1 cellular context compared by ENCODE assay signal in genomic region chr7:36287371-36288241, GRCh38.
TF ChIP-seq lines count a peak whose summit lies in the region.

No MANE protein-coding gene starts in this region.

TF ChIP-seq in HepG2, 621 proteins besides CTCF, POLR2A, EP300 and RAD21 (continued from another document and continues in another):
- no peak for TF ChIP-seq IKZF1 (IDR thresholded peaks at IDR 0.05)
- peak; percentile 96 to 98 for TF ChIP-seq NR2F1 (CRISPR knock-in tag; IDR thresholded peaks at IDR 0.05)
- no peak for TF ChIP-seq HNRNPLL (IDR thresholded peaks at IDR 0.05; ENCODE audit: low read depth, low read length, poor library complexity, severe bottlenecking)
- TF ChIP-seq ZFX (CRISPR knock-in tag; IDR thresholded peaks at IDR 0.05; ENCODE audit: low read depth) = peak; percentile 50; the same call in 1 of the 2 replicates
- peak; percentile 80 for TF ChIP-seq KLF12 (CRISPR knock-in tag; IDR thresholded peaks at IDR 0.05; ENCODE audit: borderline replicate concordance)
- TF ChIP-seq ZNF350 (CRISPR knock-in tag; IDR thresholded peaks at IDR 0.05; ENCODE audit: borderline replicate concordance, low read depth) = peak; percentile 89; the same call in 1 of the 2 replicates
- TF ChIP-seq NRL (CRISPR knock-in tag; IDR thresholded peaks at IDR 0.05; ENCODE audit: borderline replicate concordance) = peak; percentile 42; the same call in 1 of the 2 replicates
- peak; percentile 90 for TF ChIP-seq FOXK1 (CRISPR knock-in tag; IDR thresholded peaks at IDR 0.05; ENCODE audit: borderline replicate concordance, low read depth)
- no peak for TF ChIP-seq AGO2 (optimal IDR thresholded peaks at IDR 0.05; ENCODE audit: low read depth, low read length)
- no peak for TF ChIP-seq CENPT (CRISPR knock-in tag; IDR thresholded peaks at IDR 0.05; ENCODE audit: low read depth)
- TF ChIP-seq, protein P1, sequence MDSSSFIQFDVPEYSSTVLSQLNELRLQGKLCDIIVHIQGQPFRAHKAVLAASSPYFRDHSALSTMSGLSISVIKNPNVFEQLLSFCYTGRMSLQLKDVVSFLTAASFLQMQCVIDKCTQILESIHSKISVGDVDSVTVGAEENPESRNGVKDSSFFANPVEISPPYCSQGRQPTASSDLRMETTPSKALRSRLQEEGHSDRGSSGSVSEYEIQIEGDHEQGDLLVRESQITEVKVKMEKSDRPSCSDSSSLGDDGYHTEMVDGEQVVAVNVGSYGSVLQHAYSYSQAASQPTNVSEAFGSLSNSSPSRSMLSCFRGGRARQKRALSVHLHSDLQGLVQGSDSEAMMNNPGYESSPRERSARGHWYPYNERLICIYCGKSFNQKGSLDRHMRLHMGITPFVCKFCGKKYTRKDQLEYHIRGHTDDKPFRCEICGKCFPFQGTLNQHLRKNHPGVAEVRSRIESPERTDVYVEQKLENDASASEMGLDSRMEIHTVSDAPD (CRISPR knock-in tag; IDR thresholded peaks at IDR 0.05) = peak; percentile 71; the same call in 1 of the 2 replicates
- TF ChIP-seq, protein P2, sequence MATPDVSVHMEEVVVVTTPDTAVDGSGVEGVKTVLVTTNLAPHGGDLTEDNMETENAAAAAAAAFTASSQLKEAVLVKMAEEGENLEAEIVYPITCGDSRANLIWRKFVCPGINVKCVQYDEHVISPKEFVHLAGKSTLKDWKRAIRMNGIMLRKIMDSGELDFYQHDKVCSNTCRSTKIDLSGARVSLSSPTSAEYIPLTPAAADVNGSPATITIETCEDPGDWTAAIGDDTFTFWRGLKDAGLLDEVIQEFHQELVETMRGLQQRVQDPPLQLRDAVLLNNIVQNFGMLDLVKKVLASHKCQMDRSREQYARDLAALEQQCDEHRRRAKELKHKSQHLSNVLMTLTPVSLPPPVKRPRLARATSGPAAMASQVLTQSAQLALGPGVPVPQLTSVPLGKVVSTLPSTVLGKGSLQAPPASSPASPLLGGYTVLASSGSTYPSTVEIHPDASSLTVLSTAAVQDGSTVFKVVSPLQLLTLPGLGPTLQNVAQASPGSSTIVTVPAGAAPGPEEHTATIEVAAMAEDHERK (CRISPR knock-in tag; IDR thresholded peaks at IDR 0.05; ENCODE audit: low read depth) = no peak
- no peak for TF ChIP-seq HMGA1 (CRISPR knock-in tag; conservative IDR thresholded peaks at IDR 0.05)
- TF ChIP-seq ZNF766 (CRISPR knock-in tag; IDR thresholded peaks at IDR 0.05; ENCODE audit: borderline replicate concordance) = 0 out of 2 replicates have a peak, but pooled peaks have one; percentile 41
- TF ChIP-seq, protein P3, sequence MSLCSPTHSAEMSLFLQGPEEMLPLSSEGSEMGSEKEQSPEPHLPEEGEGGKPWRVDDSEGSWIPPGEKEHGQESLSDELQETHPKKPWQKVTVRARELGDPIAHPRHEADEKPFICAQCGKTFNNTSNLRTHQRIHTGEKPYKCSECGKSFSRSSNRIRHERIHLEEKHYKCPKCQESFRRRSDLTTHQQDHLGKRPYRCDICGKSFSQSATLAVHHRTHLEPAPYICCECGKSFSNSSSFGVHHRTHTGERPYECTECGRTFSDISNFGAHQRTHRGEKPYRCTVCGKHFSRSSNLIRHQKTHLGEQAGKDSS (CRISPR knock-in tag; IDR thresholded peaks at IDR 0.05; ENCODE audit: borderline replicate concordance, low read depth) = no peak; the same call in 1 of the 2 replicates
- TF ChIP-seq ZNF33A (CRISPR knock-in tag; IDR thresholded peaks at IDR 0.05; ENCODE audit: borderline replicate concordance) = no peak
- no peak for TF ChIP-seq ZXDC (CRISPR knock-in tag; IDR thresholded peaks at IDR 0.05)
- TF ChIP-seq NR2F6 (IDR thresholded peaks at IDR 0.05) = peak; percentile 100
- peak; percentile 100 for TF ChIP-seq NR2F6 (CRISPR knock-in tag; IDR thresholded peaks at IDR 0.05)
- TF ChIP-seq, protein P4, sequence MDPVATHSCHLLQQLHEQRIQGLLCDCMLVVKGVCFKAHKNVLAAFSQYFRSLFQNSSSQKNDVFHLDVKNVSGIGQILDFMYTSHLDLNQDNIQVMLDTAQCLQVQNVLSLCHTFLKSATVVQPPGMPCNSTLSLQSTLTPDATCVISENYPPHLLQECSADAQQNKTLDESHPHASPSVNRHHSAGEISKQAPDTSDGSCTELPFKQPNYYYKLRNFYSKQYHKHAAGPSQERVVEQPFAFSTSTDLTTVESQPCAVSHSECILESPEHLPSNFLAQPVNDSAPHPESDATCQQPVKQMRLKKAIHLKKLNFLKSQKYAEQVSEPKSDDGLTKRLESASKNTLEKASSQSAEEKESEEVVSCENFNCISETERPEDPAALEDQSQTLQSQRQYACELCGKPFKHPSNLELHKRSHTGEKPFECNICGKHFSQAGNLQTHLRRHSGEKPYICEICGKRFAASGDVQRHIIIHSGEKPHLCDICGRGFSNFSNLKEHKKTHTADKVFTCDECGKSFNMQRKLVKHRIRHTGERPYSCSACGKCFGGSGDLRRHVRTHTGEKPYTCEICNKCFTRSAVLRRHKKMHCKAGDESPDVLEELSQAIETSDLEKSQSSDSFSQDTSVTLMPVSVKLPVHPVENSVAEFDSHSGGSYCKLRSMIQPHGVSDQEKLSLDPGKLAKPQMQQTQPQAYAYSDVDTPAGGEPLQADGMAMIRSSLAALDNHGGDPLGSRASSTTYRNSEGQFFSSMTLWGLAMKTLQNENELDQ (CRISPR knock-in tag; IDR thresholded peaks at IDR 0.05; ENCODE audit: borderline replicate concordance) = no peak
- TF ChIP-seq SRSF1 (optimal IDR thresholded peaks at IDR 0.05; ENCODE audit: low read depth, low read length) = no peak
- peak; percentile 77; the same call in 1 of the 2 replicates for TF ChIP-seq TARDBP (CRISPR knock-in tag; IDR thresholded peaks at IDR 0.05)
- peak; percentile 98 for TF ChIP-seq MEF2D (CRISPR knock-in tag; IDR thresholded peaks at IDR 0.05)
- TF ChIP-seq ZNF678 (CRISPR knock-in tag; IDR thresholded peaks at IDR 0.05) = no peak
- TF ChIP-seq NFRKB (IDR thresholded peaks at IDR 0.05) = no peak
- peak; percentile 81 for TF ChIP-seq ZNF331 (CRISPR knock-in tag; IDR thresholded peaks at IDR 0.05)
- TF ChIP-seq ATAD3A (CRISPR knock-in tag; IDR thresholded peaks at IDR 0.05) = no peak
- TF ChIP-seq SNRNP70 (IDR thresholded peaks at IDR 0.05; ENCODE audit: low read depth, low read length) = no peak
- TF ChIP-seq, protein P5, sequence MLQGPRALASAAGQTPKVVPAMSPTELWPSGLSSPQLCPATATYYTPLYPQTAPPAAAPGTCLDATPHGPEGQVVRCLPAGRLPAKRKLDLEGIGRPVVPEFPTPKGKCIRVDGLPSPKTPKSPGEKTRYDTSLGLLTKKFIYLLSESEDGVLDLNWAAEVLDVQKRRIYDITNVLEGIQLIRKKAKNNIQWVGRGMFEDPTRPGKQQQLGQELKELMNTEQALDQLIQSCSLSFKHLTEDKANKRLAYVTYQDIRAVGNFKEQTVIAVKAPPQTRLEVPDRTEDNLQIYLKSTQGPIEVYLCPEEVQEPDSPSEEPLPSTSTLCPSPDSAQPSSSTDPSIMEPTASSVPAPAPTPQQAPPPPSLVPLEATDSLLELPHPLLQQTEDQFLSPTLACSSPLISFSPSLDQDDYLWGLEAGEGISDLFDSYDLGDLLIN (CRISPR knock-in tag; IDR thresholded peaks at IDR 0.05; ENCODE audit: borderline replicate concordance) = no peak
- no peak for TF ChIP-seq ZNF597 (CRISPR knock-in tag; IDR thresholded peaks at IDR 0.05)
- no peak for TF ChIP-seq ZNF784 (CRISPR knock-in tag; IDR thresholded peaks at IDR 0.05; ENCODE audit: borderline replicate concordance)
- TF ChIP-seq ONECUT2 (CRISPR knock-in tag; IDR thresholded peaks at IDR 0.05) = peak; percentile 88
- no peak for TF ChIP-seq SCMH1 (CRISPR knock-in tag; IDR thresholded peaks at IDR 0.05; ENCODE audit: borderline replicate concordance)
- TF ChIP-seq HNRNPK (IDR thresholded peaks at IDR 0.05; ENCODE audit: low read depth, low read length, poor library complexity, severe bottlenecking) = no peak
- TF ChIP-seq ATRX (CRISPR knock-in tag; IDR thresholded peaks at IDR 0.05; ENCODE audit: borderline replicate concordance) = no peak
- peak; percentile 41; the same call in 1 of the 2 replicates for TF ChIP-seq ZNF441 (CRISPR knock-in tag; IDR thresholded peaks at IDR 0.05; ENCODE audit: borderline replicate concordance)
- TF ChIP-seq ZNF777 (CRISPR knock-in tag; IDR thresholded peaks at IDR 0.05) = no peak
- no peak for TF ChIP-seq ZBTB14 (CRISPR knock-in tag; IDR thresholded peaks at IDR 0.05)
- no peak for TF ChIP-seq ZNF883 (CRISPR knock-in tag; IDR thresholded peaks at IDR 0.05; ENCODE audit: not compliant biosample characterization)
- TF ChIP-seq, protein P6, sequence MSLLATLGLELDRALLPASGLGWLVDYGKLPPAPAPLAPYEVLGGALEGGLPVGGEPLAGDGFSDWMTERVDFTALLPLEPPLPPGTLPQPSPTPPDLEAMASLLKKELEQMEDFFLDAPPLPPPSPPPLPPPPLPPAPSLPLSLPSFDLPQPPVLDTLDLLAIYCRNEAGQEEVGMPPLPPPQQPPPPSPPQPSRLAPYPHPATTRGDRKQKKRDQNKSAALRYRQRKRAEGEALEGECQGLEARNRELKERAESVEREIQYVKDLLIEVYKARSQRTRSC (CRISPR knock-in tag; IDR thresholded peaks at IDR 0.05; ENCODE audit: low read depth) = no peak
- no peak for TF ChIP-seq ZNF703 (CRISPR knock-in tag; IDR thresholded peaks at IDR 0.05; ENCODE audit: borderline replicate concordance)
- TF ChIP-seq ZNF580 (CRISPR knock-in tag; IDR thresholded peaks at IDR 0.05; ENCODE audit: borderline replicate concordance, low read depth) = peak; percentile 72; the same call in 1 of the 2 replicates
- TF ChIP-seq ZNF501 (CRISPR knock-in tag; IDR thresholded peaks at IDR 0.05) = peak; percentile 70; the same call in 1 of the 2 replicates
- 0 out of 2 replicates have a peak, but pooled peaks have one; percentile 16 for TF ChIP-seq ZNF17 (CRISPR knock-in tag; IDR thresholded peaks at IDR 0.05)
- TF ChIP-seq TFAP4 (IDR thresholded peaks at IDR 0.05; ENCODE audit: borderline replicate concordance, low read depth) = peak; percentile 81; the same call in 1 of the 2 replicates
- TF ChIP-seq TMF1 (CRISPR knock-in tag; IDR thresholded peaks at IDR 0.05; ENCODE audit: low read depth) = no peak
- peak; percentile 74 for TF ChIP-seq ZNF670 (CRISPR knock-in tag; IDR thresholded peaks at IDR 0.05; ENCODE audit: borderline replicate concordance)
- no peak for TF ChIP-seq ZNF562 (CRISPR knock-in tag; IDR thresholded peaks at IDR 0.05; ENCODE audit: borderline replicate concordance)
- no peak; the same call in 1 of the 2 replicates for TF ChIP-seq ZNF556 (CRISPR knock-in tag; IDR thresholded peaks at IDR 0.05; ENCODE audit: borderline replicate concordance)
